Comparison of ENCODE assay signal across 22 cellular contexts in the genomic region with DNA sequence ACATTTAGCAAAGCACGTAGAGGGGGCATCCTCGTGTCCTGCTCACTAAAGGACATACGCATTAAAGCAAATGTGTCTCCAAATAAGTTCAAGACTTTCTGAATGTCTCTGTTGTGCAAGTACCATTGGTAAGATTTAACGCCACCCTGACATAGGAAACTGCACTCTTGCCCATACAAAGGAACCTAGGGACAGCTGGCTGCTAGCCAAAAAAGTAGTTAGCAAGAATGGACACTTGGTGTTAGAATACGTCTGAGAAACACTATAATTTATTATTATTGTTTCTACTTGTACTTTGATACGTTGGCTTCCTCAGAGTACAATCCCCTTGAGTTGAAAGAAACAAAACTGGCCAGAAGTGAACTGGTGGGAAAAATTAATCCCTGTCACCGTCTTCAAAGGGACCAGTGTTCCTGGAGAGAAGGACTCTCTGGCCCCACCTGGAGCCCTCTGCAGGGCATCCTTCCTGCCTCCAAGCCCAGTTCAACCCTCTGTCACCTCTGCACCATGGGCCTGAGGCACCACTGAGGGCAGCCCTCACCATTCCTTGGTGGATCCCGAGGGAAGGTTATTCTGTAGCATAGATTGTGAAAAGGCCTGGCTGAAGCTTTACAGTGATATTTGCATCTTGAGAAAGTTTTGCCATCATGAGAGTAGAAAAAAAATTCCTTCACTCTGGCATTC. TPM values are rescaled to one million over a fixed set of nuclear protein-coding genes. Genes with fewer than 3 reads are reported as not detected.
"Had no signal": no experiment of that assay in that cellular context is flagged by ENCODE, and none has a peak within 500 bp of the region (broad histone marks: within the 10 kb centered on the region; RNA-seq: fewer than 3 reads in every experiment).

No MANE protein-coding gene starts in this region.

- ATAC-seq: activated CD8-positive, alpha-beta memory T cell treated with anti-CD3 and anti-CD28 coated beads, Interleukin-2, amount 10 ng/mL, durations not matched to agents 7 days and 5 days; left lobe of liver; mucosa of descending colon; pancreas; T-cell had no signal

- H3K4me1 ChIP-seq: tibial artery had no signal

- H3K9me3 Mint-ChIP-seq: activated CD4-positive, alpha-beta memory T cell treated with anti-CD3 and anti-CD28 coated beads, Interleukin-2, amount 10 ng/mL, durations not matched to agents 7 days and 5 days; activated naive CD8-positive, alpha-beta T cell treated with anti-CD3 and anti-CD28 coated beads for 36 hours; memory B cell; naive B cell; T-cell had no signal

- H3K9me3 ChIP-seq: mucosa of descending colon, neutrophil, pancreas, spleen, tibial artery had no signal

- H3K36me3 Mint-ChIP-seq: activated CD8-positive, alpha-beta memory T cell treated with anti-CD3 and anti-CD28 coated beads, Interleukin-2, amount 10 ng/mL, durations not matched to agents 7 days and 5 days; activated naive CD8-positive, alpha-beta T cell treated with anti-CD3 and anti-CD28 coated beads for 36 hours; memory B cell; naive B cell; T-cell had no signal

- H3K4me3 Mint-ChIP-seq: activated CD4-positive, alpha-beta memory T cell treated with anti-CD3 and anti-CD28 coated beads, Interleukin-2, amount 10 ng/mL, durations not matched to agents 7 days and 5 days; activated CD8-positive, alpha-beta memory T cell treated with anti-CD3 and anti-CD28 coated beads, Interleukin-2, amount 10 ng/mL, durations not matched to agents 7 days and 5 days; activated naive CD8-positive, alpha-beta T cell treated with anti-CD3 and anti-CD28 coated beads for 36 hours; memory B cell; naive B cell; T-cell had no signal

- H3K27ac ChIP-seq: neutrophil, pancreas, spleen, tibial artery had no signal

- H3K4me3 ChIP-seq: mucosa of descending colon, pancreas, spleen, tibial artery had no signal

- H3K36me3 ChIP-seq: neutrophil, pancreas, spleen, tibial artery had no signal

- H3K27me3 ChIP-seq: pancreas, tibial artery had no signal

- DNase-seq: activated CD4-positive, alpha-beta memory T cell treated with anti-CD3 and anti-CD28 coated beads, Interleukin-2, amount 10 ng/mL, durations not matched to agents 7 days and 5 days; activated CD4-positive, alpha-beta T cell treated with anti-CD3 and anti-CD28 coated beads for 48 hours; activated CD4-positive, CD25-positive, alpha-beta regulatory T cell; activated CD8-positive, alpha-beta memory T cell treated with anti-CD3 and anti-CD28 coated beads, Interleukin-2, amount 10 ng/mL, durations not matched to agents 7 days and 5 days; activated naive CD8-positive, alpha-beta T cell treated with anti-CD3 and anti-CD28 coated beads for 36 hours; amniotic stem cell; erythroblast; foreskin melanocyte; glutamatergic neuron; islet precursor cell; mucosa of descending colon; naive B cell; pancreas; spleen; stimulated activated naive CD4-positive, alpha-beta T cell; T-cell; T-helper 9 cell; tibial artery had no signal

- H3K4me1 Mint-ChIP-seq: activated CD4-positive, alpha-beta memory T cell treated with anti-CD3 and anti-CD28 coated beads, Interleukin-2, amount 10 ng/mL, durations not matched to agents 7 days and 5 days; activated CD8-positive, alpha-beta memory T cell treated with anti-CD3 and anti-CD28 coated beads, Interleukin-2, amount 10 ng/mL, durations not matched to agents 7 days and 5 days; T-cell had no signal

- H3K27ac Mint-ChIP-seq: activated CD4-positive, alpha-beta memory T cell treated with anti-CD3 and anti-CD28 coated beads, Interleukin-2, amount 10 ng/mL, durations not matched to agents 7 days and 5 days; activated CD8-positive, alpha-beta memory T cell treated with anti-CD3 and anti-CD28 coated beads, Interleukin-2, amount 10 ng/mL, durations not matched to agents 7 days and 5 days; activated naive CD8-positive, alpha-beta T cell treated with anti-CD3 and anti-CD28 coated beads for 36 hours; memory B cell; naive B cell; T-cell had no signal

RNA-seq across cellular contexts. Expression of a gene that starts 51.4 kb away (rescaled TPM):
- total RNA-seq: activated CD4-positive, alpha-beta memory T cell treated with anti-CD3 and anti-CD28 coated beads, Interleukin-2, amount 10 ng/mL, durations not matched to agents 7 days and 5 days; activated CD8-positive, alpha-beta memory T cell treated with anti-CD3 and anti-CD28 coated beads, Interleukin-2, amount 10 ng/mL, durations not matched to agents 7 days and 5 days; activated naive CD8-positive, alpha-beta T cell treated with anti-CD3 and anti-CD28 coated beads for 36 hours; dermis microvascular lymphatic vessel endothelial cell had no signal
